ENCODE assay signal across 9 cellular contexts in genomic region chr21:45698493-45698947, GRCh38. TPM values are rescaled to one million over a fixed set of nuclear protein-coding genes. Genes with fewer than 3 reads are reported as not detected.
DNase-seq lines count a peak whose midpoint lies in the region; ATAC-seq and TF ChIP-seq lines count a peak whose summit lies in the region.
"Had no signal": no experiment of that assay in that cellular context is flagged by ENCODE, and none has a peak within 500 bp of the region (broad histone marks: within the 10 kb centered on the region; RNA-seq: fewer than 3 reads in every experiment).

No MANE protein-coding gene starts in this region.

- H3K9me3 Mint-ChIP-seq in activated CD8-positive, alpha-beta T cell treated with anti-CD3 and anti-CD28 coated beads for 36 hours: peaks cover 3% of the 10 kb centered on the region
- no peaks in the 10 kb centered on the region for H3K9me3 Mint-ChIP-seq in activated CD8-positive, alpha-beta T cell treated with anti-CD3 and anti-CD28 coated beads, Interleukin-2, amount 10 ng/mL, durations not matched to agents 7 days and 5 days (ENCODE audit: insufficient read depth)
- H3K9me3 Mint-ChIP-seq: natural killer cell had no signal

- peaks cover 0 to 9% (median 0%) of the 10 kb centered on the region in 3 donors for H3K9me3 ChIP-seq in gastroesophageal sphincter

- intact Hi-C loops in activated CD8-positive, alpha-beta T cell treated with anti-CD3 and anti-CD28 coated beads for 36 hours (cut with micrococcal nuclease): loop anchor here (10.0 kb wide), 1 partner anchor 126 kb away; no protein-coding TSS in a partner anchor

- ATAC-seq in activated CD8-positive, alpha-beta T cell treated with anti-CD3 and anti-CD28 coated beads for 36 hours: peak; percentile 45
- no peak for ATAC-seq in activated CD8-positive, alpha-beta T cell treated with anti-CD3 and anti-CD28 coated beads, Interleukin-2, amount 10 ng/mL, durations not matched to agents 7 days and 5 days
- ATAC-seq in gastroesophageal sphincter: peak; percentile 74
- no peak for ATAC-seq in HG03521 (IDR thresholded peaks at IDR 0.05; ENCODE audit: unreplicated experiment)
- ATAC-seq: natural killer cell had no signal

- no peaks in the 10 kb centered on the region for H3K27me3 Mint-ChIP-seq in activated CD8-positive, alpha-beta T cell treated with anti-CD3 and anti-CD28 coated beads for 36 hours
- H3K27me3 Mint-ChIP-seq in activated CD8-positive, alpha-beta T cell treated with anti-CD3 and anti-CD28 coated beads, Interleukin-2, amount 10 ng/mL, durations not matched to agents 7 days and 5 days (ENCODE audit: low read depth): no peaks in the 10 kb centered on the region

- TF ChIP-seq EP300 in gastroesophageal sphincter (IDR thresholded peaks at IDR 0.05): no peak

- H3K4me3 Mint-ChIP-seq in activated CD8-positive, alpha-beta T cell treated with anti-CD3 and anti-CD28 coated beads for 36 hours: no peak overlapping the region
- no peak overlapping the region for H3K4me3 Mint-ChIP-seq in activated CD8-positive, alpha-beta T cell treated with anti-CD3 and anti-CD28 coated beads, Interleukin-2, amount 10 ng/mL, durations not matched to agents 7 days and 5 days
- H3K4me3 Mint-ChIP-seq: natural killer cell had no signal

- WGBS in gastroesophageal sphincter (ENCODE audit: low coverage in 1 of 2), 2 donors: 0 to 8% methylated on average over 1 to 2 of the region's 2 CpGs

- H3K27ac ChIP-seq in VCaP (peak overlapping the region; percentile 25), gastroesophageal sphincter (peak overlapping the region in 2 of 4 donors; percentile 24 to 35)

- no peaks in the 10 kb centered on the region for H3K36me3 ChIP-seq in gastroesophageal sphincter

- POLR2A ChIA-PET in activated CD8-positive, alpha-beta T cell treated with anti-CD3 and anti-CD28 coated beads for 36 hours (lab: Charles Lee): no interaction called here
- POLR2A ChIA-PET in activated CD8-positive, alpha-beta T cell treated with anti-CD3 and anti-CD28 coated beads, Interleukin-2, amount 10 ng/mL, durations not matched to agents 7 days and 5 days (lab: Charles Lee): no interaction called here

- CTCF ChIA-PET in activated CD8-positive, alpha-beta T cell treated with anti-CD3 and anti-CD28 coated beads for 36 hours (lab: Charles Lee): interaction anchor here (1.3 to 1.7 kb wide), 2 partner anchors 9 to 25 kb away, joined by 3 to 5 read pairs; no protein-coding TSS in a partner anchor
- CTCF ChIA-PET in activated CD8-positive, alpha-beta T cell treated with anti-CD3 and anti-CD28 coated beads, Interleukin-2, amount 10 ng/mL, durations not matched to agents 7 days and 5 days (lab: Charles Lee): interaction anchor here (1.5 kb wide), 1 partner anchor 101 kb away, joined by 3 read pairs; no protein-coding TSS in a partner anchor

- peaks cover 23% of the 10 kb centered on the region for H3K4me1 Mint-ChIP-seq in activated CD8-positive, alpha-beta T cell treated with anti-CD3 and anti-CD28 coated beads for 36 hours (ENCODE audit: low read depth)
- peaks cover 30% of the 10 kb centered on the region for H3K4me1 Mint-ChIP-seq in activated CD8-positive, alpha-beta T cell treated with anti-CD3 and anti-CD28 coated beads, Interleukin-2, amount 10 ng/mL, durations not matched to agents 7 days and 5 days (ENCODE audit: low read depth)

- no peak overlapping the region for H3K27ac Mint-ChIP-seq in activated CD8-positive, alpha-beta T cell treated with anti-CD3 and anti-CD28 coated beads for 36 hours
- no peak overlapping the region for H3K27ac Mint-ChIP-seq in activated CD8-positive, alpha-beta T cell treated with anti-CD3 and anti-CD28 coated beads, Interleukin-2, amount 10 ng/mL, durations not matched to agents 7 days and 5 days
- H3K27ac Mint-ChIP-seq: natural killer cell had no signal

- H3K4me1 ChIP-seq in gastroesophageal sphincter: peaks cover 0 to 14% (median 7%) of the 10 kb centered on the region in 3 donors

- no peaks in the 10 kb centered on the region for H3K27me3 ChIP-seq in gastroesophageal sphincter

- TF ChIP-seq CTCF in activated CD8-positive, alpha-beta T cell treated with anti-CD3 and anti-CD28 coated beads for 36 hours (IDR thresholded peaks at IDR 0.05): no peak
- TF ChIP-seq CTCF in VCaP (conservative IDR thresholded peaks at IDR 0.05) (no peak), gastroesophageal sphincter (IDR thresholded peaks at IDR 0.05) (no peak)

- peak; percentile 7 for DNase-seq in activated CD8-positive, alpha-beta T cell treated with anti-CD3 and anti-CD28 coated beads for 36 hours
- DNase-seq in activated CD8-positive, alpha-beta T cell treated with anti-CD3 and anti-CD28 coated beads, Interleukin-2, amount 10 ng/mL, durations not matched to agents 7 days and 5 days: no peak
- DNase-seq in stromal cell of bone marrow (ENCODE audit: low read depth) (peak; percentile 88), HuH-7 (ENCODE audit: low spot score) (no peak)
- no peak for DNase-seq in activated CD4-positive, CD25-positive, alpha-beta regulatory T cell treated with anti-CD3 and anti-CD28 coated beads, Interleukin-2, amount 50 U/mL, for 72 hours
- DNase-seq: natural killer cell had no signal

- no peaks in the 10 kb centered on the region for H3K36me3 Mint-ChIP-seq in activated CD8-positive, alpha-beta T cell treated with anti-CD3 and anti-CD28 coated beads for 36 hours (ENCODE audit: low read depth)
- H3K36me3 Mint-ChIP-seq in activated CD8-positive, alpha-beta T cell treated with anti-CD3 and anti-CD28 coated beads, Interleukin-2, amount 10 ng/mL, durations not matched to agents 7 days and 5 days (ENCODE audit: low read depth): peaks cover 2% of the 10 kb centered on the region
- H3K36me3 Mint-ChIP-seq: natural killer cell had no signal

- no peak overlapping the region for H3K4me3 ChIP-seq in gastroesophageal sphincter

- no peak for TF ChIP-seq POLR2A in gastroesophageal sphincter (IDR thresholded peaks at IDR 0.05)

RNA-seq across cellular contexts. Expression of gene PCBP3, which starts 55.0 kb away (rescaled TPM):
- 1 to 10 TPM; 1.9 to 2.2 TPM for total RNA-seq in activated CD8-positive, alpha-beta T cell treated with anti-CD3 and anti-CD28 coated beads for 36 hours
- 1 to 10 TPM; 1.3 to 1.4 TPM for total RNA-seq in activated CD8-positive, alpha-beta T cell treated with anti-CD3 and anti-CD28 coated beads, Interleukin-2, amount 10 ng/mL, durations not matched to agents 7 days and 5 days
- total RNA-seq in gastroesophageal sphincter: 10 to 100 TPM in 2 of 4 donors, 1 to 10 TPM in 2; 5.1 to 14.8 (median 10.4) TPM

Comparison
In these comparisons a context has a peak if more than half of its experiments do, and no peak if none do; other contexts are left out.
1. ATAC-seq: peak in activated CD8-positive, alpha-beta T cell treated with anti-CD3 and anti-CD28 coated beads for 36 hours (single experiment) and gastroesophageal sphincter (single experiment); none in activated CD8-positive, alpha-beta T cell treated with anti-CD3 and anti-CD28 coated beads, Interleukin-2, amount 10 ng/mL, durations not matched to agents 7 days and 5 days (single experiment) and HG03521 (single experiment).
2. DNase-seq: peak in activated CD8-positive, alpha-beta T cell treated with anti-CD3 and anti-CD28 coated beads for 36 hours (single experiment) and stromal cell of bone marrow (single experiment); none in activated CD8-positive, alpha-beta T cell treated with anti-CD3 and anti-CD28 coated beads, Interleukin-2, amount 10 ng/mL, durations not matched to agents 7 days and 5 days (single experiment), HuH-7 (single experiment) and activated CD4-positive, CD25-positive, alpha-beta regulatory T cell treated with anti-CD3 and anti-CD28 coated beads, Interleukin-2, amount 50 U/mL, for 72 hours (single experiment).